ENCODE assay signal across 14 cellular contexts in genomic region chr9:4620046-4620765, GRCh38. TPM values are rescaled to one million over a fixed set of nuclear protein-coding genes. Genes with fewer than 3 reads are reported as not detected.
DNase-seq lines count a peak whose midpoint lies in the region; ATAC-seq, FAIRE-seq and TF ChIP-seq lines count a peak whose summit lies in the region.
"Had no signal": no experiment of that assay in that cellular context is flagged by ENCODE, and none has a peak within 500 bp of the region (broad histone marks: within the 10 kb centered on the region; RNA-seq: fewer than 3 reads in every experiment).

No MANE protein-coding gene starts in this region.

- no peak overlapping the region for H2AFZ ChIP-seq in PC-9

- H3K36me3 Mint-ChIP-seq in CD4-positive, CD25-positive, alpha-beta regulatory T cell = no peaks in the 10 kb centered on the region
- no peaks in the 10 kb centered on the region for H3K36me3 Mint-ChIP-seq in CD14-positive monocyte

- H3K4me3 Mint-ChIP-seq in CD4-positive, CD25-positive, alpha-beta regulatory T cell = no peak overlapping the region
- H3K4me3 Mint-ChIP-seq in CD14-positive monocyte = no peak overlapping the region

- BruUV-seq in PC-9 (replicated peaks; lab: Mats Ljungman, UMichigan) = no TSS peak

- H3K4me1 ChIP-seq in CD4-positive, CD25-positive, alpha-beta regulatory T cell (ENCODE audit: control insufficient read depth, insufficient read depth, low read length, poor library complexity, severe bottlenecking) = peaks cover 14% of the 10 kb centered on the region
- H3K4me1 ChIP-seq in PC-9 (replicated peaks; ENCODE audit: insufficient read depth) = peaks cover 19% of the 10 kb centered on the region
- H3K4me1 ChIP-seq: left lung had no signal

- peak; percentile 45 for FAIRE-seq in GM12891 (lab: Jason Lieb, UNC)
- FAIRE-seq: HepG2 had no signal

- H3K4me2 ChIP-seq in PC-9 = peak overlapping the region; percentile 29

- intact Hi-C loops in PC-9 (cut with micrococcal nuclease; ENCODE audit: unreplicated experiment) = no loop called here
- intact Hi-C loops in CD14-positive monocyte (cut with micrococcal nuclease) = no loop called here

- H4K20me1 ChIP-seq in PC-9 (ENCODE audit: insufficient read depth) = no peaks in the 10 kb centered on the region

- H3K9me2 ChIP-seq in PC-9 (ENCODE audit: insufficient read depth) = no peaks in the 10 kb centered on the region

- H3K27ac ChIP-seq in CD4-positive, CD25-positive, alpha-beta regulatory T cell (ENCODE audit: insufficient read depth, low read length, poor library complexity, severe bottlenecking) = no peak overlapping the region
- 0 out of 2 replicates have a peak overlapping the region, but pooled peaks have one; percentile 11 for H3K27ac ChIP-seq in PC-9
- H3K27ac ChIP-seq: coronary artery, left lung, thyroid gland had no signal

- H3K27ac Mint-ChIP-seq in CD4-positive, CD25-positive, alpha-beta regulatory T cell = peak overlapping the region; percentile 50 to 65 (median 62)
- no peak overlapping the region for H3K27ac Mint-ChIP-seq in CD14-positive monocyte

- no peaks in the 10 kb centered on the region for H3K27me3 Mint-ChIP-seq in CD4-positive, CD25-positive, alpha-beta regulatory T cell
- H3K27me3 Mint-ChIP-seq in CD14-positive monocyte (ENCODE audit: low read depth in 3 of 3) = peaks cover 8 to 16% (median 10%) of the 10 kb centered on the region in 3 donors

- POLR2A ChIA-PET in PC-9 (lab: Charles Lee; ENCODE audit: unreplicated experiment) = no interaction called here

- H3K4me1 Mint-ChIP-seq in CD4-positive, CD25-positive, alpha-beta regulatory T cell = peaks cover 5 to 21% (median 14%) of the 10 kb centered on the region in 4 donors
- peaks cover 5% of the 10 kb centered on the region for H3K4me1 Mint-ChIP-seq in CD14-positive monocyte

- peaks cover 6% of the 10 kb centered on the region for H3F3A ChIP-seq in PC-9 (ENCODE audit: insufficient read depth, low read depth)

- peaks cover 0 to 2% (median 0%) of the 10 kb centered on the region in 7 donors for H3K9me3 Mint-ChIP-seq in CD4-positive, CD25-positive, alpha-beta regulatory T cell
- H3K9me3 Mint-ChIP-seq in CD14-positive monocyte = peaks cover 0 to 1% (median 0%) of the 10 kb centered on the region in 7 donors

- TF ChIP-seq CTCF in PC-9 (conservative IDR thresholded peaks at IDR 0.05) = no peak
- no peak for TF ChIP-seq CTCF in epithelial cell of esophagus (IDR thresholded peaks at IDR 0.05; ENCODE audit: insufficient read depth, low read depth, low read length, missing control alignments)
- no peak for TF ChIP-seq CTCF in CD14-positive monocyte (IDR thresholded peaks at IDR 0.05)

- no peak for TF ChIP-seq POLR2A in GM12891 (IDR thresholded peaks at IDR 0.05; ENCODE audit: low read depth, low read length)

- no peaks in the 10 kb centered on the region for H3K9me3 ChIP-seq in CD4-positive, CD25-positive, alpha-beta regulatory T cell (ENCODE audit: control insufficient read depth in 2 of 2, low read length in 2 of 2)
- no peaks in the 10 kb centered on the region for H3K9me3 ChIP-seq in PC-9 (ENCODE audit: insufficient read depth, low read depth)
- H3K9me3 ChIP-seq: left lung, thyroid gland had no signal

- peak in 1 of 2 donors; percentile 11 for ATAC-seq in CD4-positive, CD25-positive, alpha-beta regulatory T cell (ENCODE audit: low read depth in 2 of 2)
- ATAC-seq in HG02610 (IDR thresholded peaks at IDR 0.05; ENCODE audit: unreplicated experiment) = no peak
- ATAC-seq: HepG2, left lung had no signal

- CTCF ChIA-PET in PC-9 (lab: Charles Lee) = no interaction called here

- no peaks in the 10 kb centered on the region for H3K27me3 ChIP-seq in CD4-positive, CD25-positive, alpha-beta regulatory T cell (ENCODE audit: control insufficient read depth, insufficient read depth, low read length)
- no peaks in the 10 kb centered on the region for H3K27me3 ChIP-seq in PC-9 (ENCODE audit: insufficient read depth, low read depth)
- H3K27me3 ChIP-seq: left lung, thyroid gland had no signal

- no peak overlapping the region for H3K4me3 ChIP-seq in CD4-positive, CD25-positive, alpha-beta regulatory T cell (ENCODE audit: low read depth, low read length)
- H3K4me3 ChIP-seq in PC-9 (no peak overlapping the region), epithelial cell of esophagus (ENCODE audit: low read length) (no peak overlapping the region)
- H3K4me3 ChIP-seq: coronary artery, left lung, thyroid gland had no signal

- peak in 1 of 3 donors; percentile 33 for DNase-seq in CD4-positive, CD25-positive, alpha-beta regulatory T cell
- DNase-seq in GM12891 (ENCODE audit: insufficient read length, low spot score) (no peak), PC-9 (peak in 1 of 2 experiments; percentile 72), epithelial cell of esophagus (ENCODE audit: low read depth) (peak; percentile 77), NCI-H2227 treated with DMSO at 0.1 percent for 48 hours (lab: John Stamatoyannopoulos, UW) (no peak), NCI-H526 (lab: John Stamatoyannopoulos, UW) (no peak), CD14-positive monocyte (ENCODE audit: low spot score) (no peak)
- DNase-seq: left lung, NCI-H1417 treated with DMSO at 0.1 percent for 48 hours, NCI-H510A, thyroid gland had no signal

- H3K79me2 ChIP-seq in PC-9 (ENCODE audit: low read depth) = no peaks in the 10 kb centered on the region

- H3K36me3 ChIP-seq in CD4-positive, CD25-positive, alpha-beta regulatory T cell (ENCODE audit: control insufficient read depth, insufficient read depth, low read length) = no peaks in the 10 kb centered on the region
- H3K36me3 ChIP-seq in PC-9 (ENCODE audit: low read depth) = no peaks in the 10 kb centered on the region
- H3K36me3 ChIP-seq: left lung had no signal

TF ChIP-seq in GM12891, 5 proteins besides CTCF, POLR2A, EP300 and RAD21:
- TF ChIP-seq TAF1 (IDR thresholded peaks at IDR 0.05; ENCODE audit: low read depth, low read length) = no peak
- no peak for TF ChIP-seq SPI1 (IDR thresholded peaks at IDR 0.05; ENCODE audit: low read depth, low read length)
- no peak for TF ChIP-seq POLR2AphosphoS5 (IDR thresholded peaks at IDR 0.05; ENCODE audit: low read depth, low read length)
- no peak for TF ChIP-seq POU2F2 (IDR thresholded peaks at IDR 0.05; ENCODE audit: low read depth, low read length)
- no peak for TF ChIP-seq PAX5 (IDR thresholded peaks at IDR 0.05; ENCODE audit: insufficient read depth, low read length, severe bottlenecking)
TF ChIP-seq in GM12891: peak in this region for 0.

RNA-seq across cellular contexts. Expression of gene PLPP6, which starts 41.9 kb away (rescaled TPM):
- total RNA-seq in CD4-positive, CD25-positive, alpha-beta regulatory T cell = 7.3 TPM
- 1 to 10 TPM; 5.0 to 9.6 (median 8.9) TPM for polyA plus RNA-seq in CD4-positive, CD25-positive, alpha-beta regulatory T cell
- 4.3 TPM for polyA plus RNA-seq in GM12891 (2012; ENCODE audit: low read depth, missing spikeins)
- total RNA-seq in PC-9 (2021) = 4.9 and 5.9 TPM in 2 replicates
- 1 to 10 TPM; 1.8 TPM for polyA plus RNA-seq in CD14-positive monocyte

RNA-seq across cellular contexts. Expression of gene SPATA6L, which starts 46.1 kb away (rescaled TPM):
- 2.5 TPM for total RNA-seq in CD4-positive, CD25-positive, alpha-beta regulatory T cell
- polyA plus RNA-seq in CD4-positive, CD25-positive, alpha-beta regulatory T cell = 1 to 10 TPM in 2 of 4 donors, under 1 TPM in 2; 0.21 to 1.9 (median 0.99) TPM
- polyA plus RNA-seq in GM12891 (2012; ENCODE audit: low read depth, missing spikeins) = 0.90 TPM
- total RNA-seq in PC-9 (2021) = 5.9 and 7.1 TPM in 2 replicates
- not detected for polyA plus RNA-seq in CD14-positive monocyte

RNA-seq across cellular contexts. Expression of gene CDC37L1, which starts 59.2 kb away (rescaled TPM):
- total RNA-seq in CD4-positive, CD25-positive, alpha-beta regulatory T cell = 26.2 TPM
- polyA plus RNA-seq in CD4-positive, CD25-positive, alpha-beta regulatory T cell = 10 to 100 TPM; 14.3 to 27.3 (median 22.6) TPM
- 5.6 TPM for polyA plus RNA-seq in GM12891 (2012; ENCODE audit: low read depth, missing spikeins)
- total RNA-seq in PC-9 (2021) = 6.7 and 7.7 TPM in 2 replicates
- polyA plus RNA-seq in CD14-positive monocyte = 1 to 10 TPM; 2.8 to 4.4 TPM

Comparison
In these comparisons a context has a peak if more than half of its experiments do, and no peak if none do; other contexts are left out.
1. H3K27ac Mint-ChIP-seq: peak in CD4-positive, CD25-positive, alpha-beta regulatory T cell (3 of 3); none in CD14-positive monocyte (0 of 7).